8 cellular contexts compared by ENCODE assay signal in the genomic region with DNA sequence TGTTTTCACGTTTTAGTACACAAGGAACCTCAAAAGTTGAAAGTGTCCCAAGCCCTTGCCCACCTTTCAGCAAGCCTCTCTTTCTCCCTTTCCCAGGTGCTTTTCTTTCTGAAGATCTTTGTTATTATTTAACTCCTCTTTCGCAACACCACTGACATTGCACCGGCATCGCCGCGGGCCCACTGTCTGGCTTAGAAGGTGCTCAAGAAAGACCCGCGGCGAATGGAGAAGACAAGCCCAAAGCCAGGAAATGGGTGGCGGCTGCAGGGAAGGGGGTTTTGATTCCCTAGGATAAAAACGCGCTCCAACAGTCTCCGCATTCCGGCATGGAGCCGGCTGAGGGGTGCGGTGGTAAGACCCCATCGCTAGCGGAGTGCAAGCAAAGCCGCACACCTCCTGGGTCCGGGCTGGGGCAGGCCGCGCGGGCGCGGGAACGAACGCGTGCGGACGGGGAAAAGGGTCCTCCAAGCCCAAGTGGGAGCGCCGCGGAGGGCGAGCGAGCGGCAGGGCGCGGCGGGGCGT. TPM values are rescaled to one million over a fixed set of nuclear protein-coding genes. Genes with fewer than 3 reads are reported as not detected.
DNase-seq lines count a peak whose midpoint lies in the region; ATAC-seq, FAIRE-seq and TF ChIP-seq lines count a peak whose summit lies in the region.

No MANE protein-coding gene starts in this region.

- DNase-seq in Caki2 (ENCODE audit: low read depth) (peak; percentile 33), SJCRH30 (no peak), pancreas (peak in 2 of 6 donors; percentile 56 to 65), GM10248 (ENCODE audit: extremely low spot score) (no peak), cerebellar cortex (ENCODE audit: low spot score) (no peak)
- no peak for DNase-seq in activated CD4-positive, CD25-positive, alpha-beta regulatory T cell (lab: John Stamatoyannopoulos, UW)

- FAIRE-seq in pancreas (lab: Jason Lieb, UNC): no peak

- TF ChIP-seq CTCF in pancreas (IDR thresholded peaks at IDR 0.05) (no peak), GM10248 (IDR thresholded peaks at IDR 0.05; ENCODE audit: control extremely low read depth, extremely low read depth, low read depth, missing control alignments) (no peak)

- ATAC-seq in pancreas (no peak), GM18870 (IDR thresholded peaks at IDR 0.05; ENCODE audit: unreplicated experiment) (no peak)

- WGBS in esophagus, 2 donors: 5 to 6% methylated on average over 40 of the region's 40 CpGs
- WGBS in pancreas, 2 donors: 15 to 21% methylated on average over 20 to 40 of the region's 40 CpGs

- no peaks in the 10 kb centered on the region; the same call in 1 of the 2 replicates for H3K9me3 ChIP-seq in SJCRH30 (replicated peaks)
- H3K9me3 ChIP-seq in esophagus (ENCODE audit: control insufficient read depth in 2 of 2, insufficient read depth in 1 of 2, low read depth in 1 of 2, low read length in 1 of 2): peaks cover 0 to 2% of the 10 kb centered on the region in 2 donors
- H3K9me3 ChIP-seq in pancreas: no peaks in the 10 kb centered on the region

- no peak overlapping the region for H3K27ac ChIP-seq in SJCRH30
- H3K27ac ChIP-seq in esophagus (ENCODE audit: low read depth in 2 of 2, low read length in 1 of 2): peak overlapping the region; percentile 47 to 77
- H3K27ac ChIP-seq in pancreas: no peak overlapping the region

- POLR2A ChIA-PET in GM10248 (lab: Yijun Ruan, JAX): no interaction called here

- H3K27me3 ChIP-seq in SJCRH30 (peaks cover 7% of the 10 kb centered on the region; the same call in 1 of the 2 replicates), esophagus (ENCODE audit: control insufficient read depth in 1 of 2, insufficient read depth in 2 of 2, low read length in 2 of 2) (no peaks in the 10 kb centered on the region), pancreas (no peaks in the 10 kb centered on the region)

- CTCF ChIA-PET in GM10248 (lab: Yijun Ruan, JAX): no interaction called here

- H3K4me3 ChIP-seq in SJCRH30: peak overlapping the region; percentile 56
- peak overlapping the region; percentile 62 to 64 for H3K4me3 ChIP-seq in esophagus (ENCODE audit: low read depth in 1 of 2, low read length in 2 of 2)
- peak overlapping the region; percentile 10 to 60 (median 27) for H3K4me3 ChIP-seq in pancreas

- in situ Hi-C loops in Caki2 (cut with HindIII; ENCODE audit: low pct_unique_long_range_greater_than_20kb, low sequenced_read_pairs): no loop called here

- H3K36me3 ChIP-seq in SJCRH30 (no peaks in the 10 kb centered on the region), esophagus (ENCODE audit: control insufficient read depth in 2 of 2, insufficient read depth in 2 of 2, low read length in 1 of 2) (no peaks in the 10 kb centered on the region), pancreas (no peaks in the 10 kb centered on the region)

- H3K4me1 ChIP-seq in SJCRH30: no peaks in the 10 kb centered on the region
- peaks cover 3 to 4% of the 10 kb centered on the region in 2 donors for H3K4me1 ChIP-seq in esophagus (ENCODE audit: control insufficient read depth in 2 of 2, insufficient read depth in 2 of 2, low read length in 1 of 2)
- peaks cover 0 to 3% (median 0%) of the 10 kb centered on the region in 3 donors for H3K4me1 ChIP-seq in pancreas

- intact Hi-C loops in pancreas (cut with DNase I): no loop called here

RNA-seq across cellular contexts. Expression of gene AFAP1L1, which starts 0.4 kb away (rescaled TPM):
- 1.3 and 3.6 TPM in 2 replicates for total RNA-seq in Caki2 (2014; rRNA removed; shearing (Covaris generic); ENCODE audit: low replicate concordance)
- total RNA-seq in SJCRH30 (2014; rRNA removed; shearing (Covaris generic)): 0.45 and 0.56 TPM in 2 replicates
- polyA plus RNA-seq in esophagus (1 to 10 TPM; 2.1 to 2.6 TPM), pancreas (1 to 10 TPM; 1.5 to 1.7 TPM)
- 1 to 10 TPM in 3 of 6 donors, under 1 TPM in 3; 0.54 to 2.4 (median 1.00) TPM for total RNA-seq in pancreas

Comparison
In these comparisons a context has a peak if more than half of its experiments do, and no peak if none do; other contexts are left out.
1. H3K27ac ChIP-seq: peak in esophagus (2 of 2); none in SJCRH30 (single experiment) and pancreas (0 of 4).
2. Peak in every context shown above with its lines, with median percentiles within 50 percentile points of each other: H3K4me3 ChIP-seq.